In the genomic region with DNA sequence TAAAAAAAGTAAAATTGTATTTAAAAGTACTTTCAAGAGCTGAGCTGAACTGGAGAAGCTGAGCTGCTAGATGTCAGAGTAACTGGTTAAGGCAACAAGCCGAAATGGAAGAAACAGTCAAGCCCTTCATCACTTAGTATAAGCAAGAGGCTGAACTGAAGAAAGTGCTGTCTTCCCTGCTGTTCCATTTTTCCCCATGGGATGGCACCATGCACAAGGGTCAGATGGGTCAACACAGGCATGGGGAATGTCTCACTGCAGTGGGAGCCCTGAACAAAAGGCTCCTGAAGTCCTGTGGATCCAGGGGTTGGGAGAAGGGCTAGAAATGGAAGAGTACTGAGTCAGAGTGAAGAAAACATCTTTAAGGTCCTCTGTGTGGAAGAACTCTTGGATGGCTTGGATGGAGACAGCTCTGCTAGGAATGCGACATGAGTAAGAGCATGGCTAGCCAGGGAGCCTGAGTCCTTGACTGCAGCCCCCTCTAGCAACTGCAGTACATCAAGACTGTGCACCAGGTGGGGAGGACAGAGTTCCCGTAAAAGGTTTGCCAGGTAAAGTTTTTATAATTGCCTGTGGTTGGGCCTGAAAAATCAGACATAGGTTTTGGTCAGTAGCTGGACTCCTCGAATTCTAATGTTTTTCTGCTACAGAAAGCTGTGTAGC, we compare ENCODE assay signal across 14 cellular contexts.
DNase-seq lines count a peak whose midpoint lies in the region; ATAC-seq and TF ChIP-seq lines count a peak whose summit lies in the region.
"Had no signal": no experiment of that assay in that cellular context is flagged by ENCODE, and none has a peak within 500 bp of the region (broad histone marks: within the 10 kb centered on the region; RNA-seq: fewer than 3 reads in every experiment).

No MANE protein-coding gene starts in this region.

- no peaks in the 10 kb centered on the region for H3K23me2 ChIP-seq in H9 (ENCODE audit: insufficient read length, low read depth, low read length, poor library complexity, severe bottlenecking)

- no peak overlapping the region for H3K4me2 ChIP-seq in H9 (ENCODE audit: insufficient read depth, insufficient read length, low read length)

- H3K4me1 ChIP-seq in H9 (ENCODE audit: insufficient read depth, low read length) (no peaks in the 10 kb centered on the region), NT2/D1 (ENCODE audit: insufficient read depth, insufficient read length) (no peaks in the 10 kb centered on the region)
- H3K4me1 ChIP-seq: lower lobe of right lung, parathyroid adenoma had no signal

- H3K27ac Mint-ChIP-seq in H9 (peak overlapping the region in 2 of 3 experiments; percentile 29 to 82; a peak in 1 of 7 replicates), endothelial cell (ENCODE audit: unreplicated experiment) (no peak overlapping the region)
- H3K27ac Mint-ChIP-seq: T-helper 2 cell treated with Interferon-gamma antibody and Interleukin-4, amounts not matched to agents 5 μg/mL and 100 μg/mL, for 36 hours had no signal

- no peaks in the 10 kb centered on the region for H3K79me2 ChIP-seq in H9 (ENCODE audit: insufficient read depth, low read length)
- H3K79me2 ChIP-seq: parathyroid adenoma had no signal

- peaks cover 0 to 17% (median 4%) of the 10 kb centered on the region in 3 experiments; a peak in 5 of 7 replicates for H3K36me3 Mint-ChIP-seq in H9 (ENCODE audit: insufficient read depth in 1 of 3, low read depth in 3 of 3)
- H3K36me3 Mint-ChIP-seq in endothelial cell (ENCODE audit: low read depth, unreplicated experiment) = no peaks in the 10 kb centered on the region

- H4K91ac ChIP-seq in H9 (ENCODE audit: insufficient read length, low read depth, low read length) = no peak overlapping the region

- WGBS in H9 (ENCODE audit: extremely low coverage, insufficient read length, low lambda C conversion rate) = no CpG with 5 or more reads among the region's 4 CpGs

- peak; percentile 78 for TF ChIP-seq CTCF in H9 (conservative IDR thresholded peaks at IDR 0.05)
- peak; percentile 67 for TF ChIP-seq CTCF in endothelial cell (IDR thresholded peaks at IDR 0.05; ENCODE audit: unreplicated experiment)

- H3K27me3 ChIP-seq in H9 (ENCODE audit: insufficient read depth, low read length) (no peaks in the 10 kb centered on the region), NT2/D1 (ENCODE audit: insufficient read depth, insufficient read length) (no peaks in the 10 kb centered on the region)

- H3K9me3 ChIP-seq in H9 (ENCODE audit: control insufficient read depth, low read depth, low read length) (no peaks in the 10 kb centered on the region), NT2/D1 (ENCODE audit: insufficient read depth, low read length) (0 out of 2 replicates have a peak, but pooled peaks cover 11% of the 10 kb centered on the region)
- H3K9me3 ChIP-seq: lower lobe of right lung had no signal

- DNase-seq in H9 = peak; percentile 81
- DNase-seq in NT2/D1 (ENCODE audit: low read depth, low spot score) = peak; percentile 79
- peak; percentile 80 for DNase-seq in endothelial cell (ENCODE audit: low spot score)
- peak; percentile 31 for DNase-seq in pons (ENCODE audit: low spot score)
- no peak for DNase-seq in SIG-M5 (lab: John Stamatoyannopoulos, UW)
- no peak for DNase-seq in Right ventricle myocardium superior
- DNase-seq: aorta, DMS153, lower lobe of right lung, MV-4-11, NCI-H774 had no signal

- no peak overlapping the region for H2BK5ac ChIP-seq in H9 (ENCODE audit: insufficient read length, low read length)

- H3K27ac ChIP-seq in H9 (ENCODE audit: insufficient read length, low read depth, low read length) = no peak overlapping the region
- H3K27ac ChIP-seq: lower lobe of right lung, parathyroid adenoma had no signal

- no peak overlapping the region for H4K5ac ChIP-seq in H9 (ENCODE audit: insufficient read length, low read depth, low read length)

- no peaks in the 10 kb centered on the region for H4K20me1 ChIP-seq in H9 (ENCODE audit: control insufficient read depth, insufficient read depth, insufficient read length)

- H2AK5ac ChIP-seq in H9 (ENCODE audit: insufficient read length, low read length) = no peak overlapping the region

- H3K23ac ChIP-seq in H9 (ENCODE audit: insufficient read length, low read depth, low read length) = no peak overlapping the region

- H3K18ac ChIP-seq in H9 (ENCODE audit: insufficient read length, low read depth, low read length) = no peak overlapping the region

- H3K4me3 ChIP-seq in NT2/D1 (ENCODE audit: insufficient read length, low read depth) = no peak overlapping the region
- H3K4me3 ChIP-seq: lower lobe of right lung had no signal

- H2BK120ac ChIP-seq in H9 (ENCODE audit: low read depth, low read length, poor library complexity, severe bottlenecking) = no peak overlapping the region

- no peaks in the 10 kb centered on the region for H3K79me1 ChIP-seq in H9 (ENCODE audit: insufficient read depth, low read depth, low read length, poor library complexity, severe bottlenecking)

- peaks cover 3 to 13% of the 10 kb centered on the region in 2 experiments for H3K9me3 Mint-ChIP-seq in H9
- H3K9me3 Mint-ChIP-seq in endothelial cell (ENCODE audit: unreplicated experiment) = no peaks in the 10 kb centered on the region

- H2BK20ac ChIP-seq in H9 (ENCODE audit: low read depth, low read length, poor library complexity, severe bottlenecking) = no peak overlapping the region

- H3K4ac ChIP-seq in H9 (ENCODE audit: low read depth, low read length) = no peak overlapping the region

- H3K9ac ChIP-seq in H9 (ENCODE audit: extremely low read depth, insufficient read length, low read length) = no peak overlapping the region
- no peak overlapping the region for H3K9ac ChIP-seq in NT2/D1 (ENCODE audit: insufficient read length, low read depth)
- H3K9ac ChIP-seq: parathyroid adenoma had no signal

- no peak overlapping the region for H3K4me3 Mint-ChIP-seq in H9
- no peak overlapping the region for H3K4me3 Mint-ChIP-seq in endothelial cell (ENCODE audit: unreplicated experiment)
- H3K4me3 Mint-ChIP-seq: T-helper 2 cell treated with Interferon-gamma antibody and Interleukin-4, amounts not matched to agents 5 μg/mL and 100 μg/mL, for 36 hours had no signal

- no peak overlapping the region for H3K14ac ChIP-seq in H9 (ENCODE audit: insufficient read depth, low read length)

- no peaks in the 10 kb centered on the region for H3K36me3 ChIP-seq in NT2/D1 (ENCODE audit: insufficient read depth, insufficient read length, low read length)
- H3K36me3 ChIP-seq: lower lobe of right lung had no signal

- H2BK12ac ChIP-seq in H9 (ENCODE audit: insufficient read length, low read depth, low read length) = no peak overlapping the region

- no peaks in the 10 kb centered on the region for H3K27me3 Mint-ChIP-seq in H9 (ENCODE audit: low read depth)
- no peaks in the 10 kb centered on the region for H3K27me3 Mint-ChIP-seq in endothelial cell (ENCODE audit: unreplicated experiment)

- H3K56ac ChIP-seq in H9 (ENCODE audit: insufficient read length, low read depth, low read length) = no peak overlapping the region

- H2AFZ ChIP-seq in H9 (ENCODE audit: low read length) = no peak overlapping the region
- H2AFZ ChIP-seq: parathyroid adenoma had no signal

- intact Hi-C loops in Right ventricle myocardium superior (cut with DNase I) = no loop called here

- H3K4me1 Mint-ChIP-seq in H9 = peaks cover 2 to 7% of the 10 kb centered on the region in 2 experiments
- H3K4me1 Mint-ChIP-seq in endothelial cell (ENCODE audit: unreplicated experiment) = no peaks in the 10 kb centered on the region

- no peak overlapping the region for H4K8ac ChIP-seq in H9 (replicated peaks; ENCODE audit: insufficient read length, low read depth, low read length)

- no peak for ATAC-seq in Right ventricle myocardium superior (ENCODE audit: poor library complexity)
- ATAC-seq in GM19455 (IDR thresholded peaks at IDR 0.05; ENCODE audit: unreplicated experiment) = no peak

- H2BK15ac ChIP-seq in H9 (ENCODE audit: low read depth, low read length) = no peak overlapping the region

- H3T11ph ChIP-seq in H9 (ENCODE audit: low read length) = no peak overlapping the region

Comparison
In these comparisons a context has a peak if more than half of its experiments do, and no peak if none do; other contexts are left out.
1. DNase-seq: peak in H9 (single experiment), NT2/D1 (single experiment), endothelial cell (single experiment) and pons (single experiment); none in SIG-M5 (single experiment) and Right ventricle myocardium superior (single experiment).